ENCODE assay signal across 12 cellular contexts in the genomic region with DNA sequence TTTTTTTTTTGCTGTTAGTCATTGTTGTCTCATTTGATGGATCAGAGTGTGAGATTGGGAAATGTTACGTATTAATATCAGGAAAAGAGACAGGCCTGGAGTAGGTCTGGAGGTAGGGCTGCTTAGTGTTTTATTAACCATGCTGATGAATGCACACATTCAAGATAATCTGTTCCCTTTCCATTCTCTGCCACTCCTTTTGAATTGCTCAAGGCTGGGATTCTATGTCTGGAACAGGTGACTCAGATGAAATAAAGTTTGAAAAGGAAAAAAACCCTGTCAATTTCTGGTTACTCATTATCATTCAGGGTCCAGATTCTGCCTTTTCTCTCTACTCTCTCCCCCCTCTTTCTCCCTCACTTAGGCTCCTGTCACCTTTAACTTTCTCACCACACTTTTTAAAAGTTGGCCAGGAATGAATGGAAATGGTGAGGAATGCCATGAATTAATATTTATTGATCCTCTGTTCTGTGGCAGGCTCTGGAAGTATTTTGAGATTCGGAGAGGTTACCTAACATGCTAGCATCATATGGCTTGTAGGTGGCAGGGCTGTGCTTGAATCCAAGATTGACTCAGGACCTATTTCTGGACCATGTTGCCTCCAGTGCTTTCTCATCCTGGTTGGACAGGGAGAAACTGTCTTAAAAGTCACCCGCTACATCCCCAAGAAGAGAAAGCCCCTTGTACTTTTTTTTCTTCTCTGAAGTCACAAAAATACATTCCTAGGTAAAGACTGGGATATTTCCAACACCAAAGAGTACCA. TPM values are rescaled to one million over a fixed set of nuclear protein-coding genes. Genes with fewer than 3 reads are reported as not detected.
A peak's percentile ranks its signal among the peaks of the same experiment; 100 is the strongest.
DNase-seq lines count a peak whose midpoint lies in the region; ATAC-seq and TF ChIP-seq lines count a peak whose summit lies in the region.
"Had no signal": no experiment of that assay in that cellular context is flagged by ENCODE, and none has a peak within 500 bp of the region (broad histone marks: within the 10 kb centered on the region; RNA-seq: fewer than 3 reads in every experiment).

No MANE protein-coding gene starts in this region.

- no peaks in the 10 kb centered on the region for H4K20me1 ChIP-seq in H9 (ENCODE audit: control insufficient read depth, insufficient read depth, insufficient read length)

- H4K91ac ChIP-seq in H9 (ENCODE audit: insufficient read length, low read depth, low read length) = no peak overlapping the region

- H2BK15ac ChIP-seq in H9 (ENCODE audit: low read depth, low read length) = no peak overlapping the region

- H3K27me3 ChIP-seq in muscle layer of duodenum (ENCODE audit: low read depth, low read length) = no peaks in the 10 kb centered on the region
- H3K27me3 ChIP-seq in H9 (ENCODE audit: insufficient read depth, low read length) = no peaks in the 10 kb centered on the region
- H3K27me3 ChIP-seq: right lobe of liver had no signal

- WGBS in H9 (ENCODE audit: extremely low coverage, insufficient read length, low lambda C conversion rate) = no CpG with 5 or more reads among the region's 3 CpGs

- peak overlapping the region; percentile 69 for H3K27ac Mint-ChIP-seq in stimulated activated naive CD8-positive, alpha-beta T cell treated with anti-CD3 and anti-CD28 coated beads, Interleukin-15, Interleukin-2, amounts not matched to agents 100 ng/mL and 50 ng/mL, for 24 hours
- peak overlapping the region; percentile 30 for H3K27ac Mint-ChIP-seq in central memory CD8-positive, alpha-beta T cell (ENCODE audit: low read depth)
- peak overlapping the region in 1 of 3 experiments; percentile 26; a peak in 2 of 7 replicates for H3K27ac Mint-ChIP-seq in H9

- H3K9ac ChIP-seq in H9 (ENCODE audit: extremely low read depth, insufficient read length, low read length) = no peak overlapping the region

- H2AK5ac ChIP-seq in H9 (ENCODE audit: insufficient read length, low read length) = no peak overlapping the region

- no peak overlapping the region for H3K23ac ChIP-seq in H9 (ENCODE audit: insufficient read length, low read depth, low read length)

- no peak overlapping the region for H4K5ac ChIP-seq in H9 (ENCODE audit: insufficient read length, low read depth, low read length)

- no peak overlapping the region for H3K18ac ChIP-seq in H9 (ENCODE audit: insufficient read length, low read depth, low read length)

- H2BK12ac ChIP-seq in H9 (ENCODE audit: insufficient read length, low read depth, low read length) = no peak overlapping the region

- H3K56ac ChIP-seq in H9 (ENCODE audit: insufficient read length, low read depth, low read length) = no peak overlapping the region

- no peaks in the 10 kb centered on the region for H3K36me3 ChIP-seq in muscle layer of duodenum (ENCODE audit: control insufficient read depth in 1 of 2, insufficient read depth in 2 of 2, low read length in 2 of 2)
- H3K36me3 ChIP-seq: right lobe of liver had no signal

- H3K79me2 ChIP-seq in H9 (ENCODE audit: insufficient read depth, low read length) = peaks cover 48% of the 10 kb centered on the region

- no peak overlapping the region for H3K4me3 ChIP-seq in muscle layer of duodenum (ENCODE audit: low read depth in 1 of 2, low read length in 2 of 2)
- H3K4me3 ChIP-seq: right lobe of liver had no signal

- no peaks in the 10 kb centered on the region for H3K27me3 Mint-ChIP-seq in stimulated activated naive CD8-positive, alpha-beta T cell treated with anti-CD3 and anti-CD28 coated beads, Interleukin-15, Interleukin-2, amounts not matched to agents 100 ng/mL and 50 ng/mL, for 24 hours
- no peaks in the 10 kb centered on the region for H3K27me3 Mint-ChIP-seq in central memory CD8-positive, alpha-beta T cell
- no peaks in the 10 kb centered on the region for H3K27me3 Mint-ChIP-seq in H9 (ENCODE audit: low read depth)

- no peak for ATAC-seq in stimulated activated naive CD8-positive, alpha-beta T cell treated with anti-CD3 and anti-CD28 coated beads, Interleukin-15, Interleukin-2, amounts not matched to agents 100 U/mL and 50 U/mL, for 24 hours
- ATAC-seq in central memory CD8-positive, alpha-beta T cell (replicated peaks; ENCODE audit: extremely low read depth, poor library complexity, severe bottlenecking) = no peak
- no peak for ATAC-seq in GM19452 (IDR thresholded peaks at IDR 0.05; ENCODE audit: unreplicated experiment)

- H3K14ac ChIP-seq in H9 (ENCODE audit: insufficient read depth, low read length) = no peak overlapping the region

- H3K4ac ChIP-seq in H9 (ENCODE audit: low read depth, low read length) = no peak overlapping the region

- H3K9me3 ChIP-seq in muscle layer of duodenum (ENCODE audit: control insufficient read depth in 1 of 2, low read length in 2 of 2) (no peaks in the 10 kb centered on the region), H9 (ENCODE audit: control insufficient read depth, low read depth, low read length) (no peaks in the 10 kb centered on the region)
- H3K9me3 ChIP-seq: right lobe of liver had no signal

- no peak overlapping the region for H3K4me2 ChIP-seq in H9 (ENCODE audit: insufficient read depth, insufficient read length, low read length)

- H4K8ac ChIP-seq in H9 (replicated peaks; ENCODE audit: insufficient read length, low read depth, low read length) = no peak overlapping the region

- TF ChIP-seq CTCF in H9 (conservative IDR thresholded peaks at IDR 0.05) = no peak

- H3K36me3 Mint-ChIP-seq in stimulated activated naive CD8-positive, alpha-beta T cell treated with anti-CD3 and anti-CD28 coated beads, Interleukin-15, Interleukin-2, amounts not matched to agents 100 ng/mL and 50 ng/mL, for 24 hours (ENCODE audit: low read depth) = peaks cover 6% of the 10 kb centered on the region
- peaks cover 2% of the 10 kb centered on the region for H3K36me3 Mint-ChIP-seq in central memory CD8-positive, alpha-beta T cell (ENCODE audit: insufficient read depth)
- peaks cover 0 to 3% (median 0%) of the 10 kb centered on the region in 3 experiments; a peak in 1 of 7 replicates for H3K36me3 Mint-ChIP-seq in H9 (ENCODE audit: insufficient read depth in 1 of 3, low read depth in 3 of 3)

- DNase-seq in stimulated activated naive CD8-positive, alpha-beta T cell treated with anti-CD3 and anti-CD28 coated beads, Interleukin-15, Interleukin-2, amounts not matched to agents 100 U/mL and 50 U/mL, for 24 hours = no peak
- DNase-seq in central memory CD8-positive, alpha-beta T cell (ENCODE audit: low spot score in 2 of 2) = no peak
- DNase-seq in NCI-H1436 treated with DMSO at 0.1 percent for 48 hours (lab: John Stamatoyannopoulos, UW) (no peak), H9 (no peak), NCI-H2196 treated with DMSO at 0.1 percent for 48 hours (lab: John Stamatoyannopoulos, UW; ENCODE audit: unreplicated experiment) (no peak)
- DNase-seq: activated CD4-positive, alpha-beta T cell treated with anti-CD3 and anti-CD28 coated beads, Interleukin-2, amount 50 U/mL, for 1 hour; GOT3; NCI-H748 treated with DMSO at 0.1 percent for 48 hours; right lobe of liver had no signal

- H3K23me2 ChIP-seq in H9 (ENCODE audit: insufficient read length, low read depth, low read length, poor library complexity, severe bottlenecking) = no peaks in the 10 kb centered on the region

- peaks cover 4% of the 10 kb centered on the region for H3K79me1 ChIP-seq in H9 (ENCODE audit: insufficient read depth, low read depth, low read length, poor library complexity, severe bottlenecking)

- H3T11ph ChIP-seq in H9 (ENCODE audit: low read length) = no peak overlapping the region

- H3K4me1 ChIP-seq in muscle layer of duodenum (ENCODE audit: control insufficient read depth in 1 of 2, insufficient read depth in 2 of 2, low read length in 2 of 2) (peaks cover 44 to 63% of the 10 kb centered on the region in 2 donors), H9 (ENCODE audit: insufficient read depth, low read length) (peaks cover 13% of the 10 kb centered on the region)

- H2BK20ac ChIP-seq in H9 (ENCODE audit: low read depth, low read length, poor library complexity, severe bottlenecking) = no peak overlapping the region

- H3K4me3 Mint-ChIP-seq in stimulated activated naive CD8-positive, alpha-beta T cell treated with anti-CD3 and anti-CD28 coated beads, Interleukin-15, Interleukin-2, amounts not matched to agents 100 ng/mL and 50 ng/mL, for 24 hours = peak overlapping the region; percentile 52
- H3K4me3 Mint-ChIP-seq in central memory CD8-positive, alpha-beta T cell = no peak overlapping the region
- H3K4me3 Mint-ChIP-seq in H9 = no peak overlapping the region

- no peak overlapping the region for H2BK120ac ChIP-seq in H9 (ENCODE audit: low read depth, low read length, poor library complexity, severe bottlenecking)

- no peaks in the 10 kb centered on the region for H3K9me3 Mint-ChIP-seq in stimulated activated naive CD8-positive, alpha-beta T cell treated with anti-CD3 and anti-CD28 coated beads, Interleukin-15, Interleukin-2, amounts not matched to agents 100 ng/mL and 50 ng/mL, for 24 hours
- no peaks in the 10 kb centered on the region for H3K9me3 Mint-ChIP-seq in central memory CD8-positive, alpha-beta T cell
- H3K9me3 Mint-ChIP-seq in H9 = no peaks in the 10 kb centered on the region

- no peak overlapping the region for H2BK5ac ChIP-seq in H9 (ENCODE audit: insufficient read length, low read length)

- H3K27ac ChIP-seq in muscle layer of duodenum (ENCODE audit: low read length) = peak overlapping the region; percentile 52
- H3K27ac ChIP-seq in H9 (ENCODE audit: insufficient read length, low read depth, low read length) = no peak overlapping the region
- H3K27ac ChIP-seq: right lobe of liver had no signal

- H3K4me1 Mint-ChIP-seq in stimulated activated naive CD8-positive, alpha-beta T cell treated with anti-CD3 and anti-CD28 coated beads, Interleukin-15, Interleukin-2, amounts not matched to agents 100 ng/mL and 50 ng/mL, for 24 hours (ENCODE audit: low read depth) = peaks cover 96% of the 10 kb centered on the region
- peaks cover 76% of the 10 kb centered on the region for H3K4me1 Mint-ChIP-seq in central memory CD8-positive, alpha-beta T cell
- peaks cover 73 to 76% of the 10 kb centered on the region in 2 experiments for H3K4me1 Mint-ChIP-seq in H9

- no peak overlapping the region for H2AFZ ChIP-seq in H9 (ENCODE audit: low read length)

RNA-seq across cellular contexts. Expression of a gene that starts 40.2 kb away (rescaled TPM):
- 125 and 132 TPM in 2 replicates for total RNA-seq in H9 (2021)
